25 cellular contexts compared by ENCODE assay signal in the genomic region with DNA sequence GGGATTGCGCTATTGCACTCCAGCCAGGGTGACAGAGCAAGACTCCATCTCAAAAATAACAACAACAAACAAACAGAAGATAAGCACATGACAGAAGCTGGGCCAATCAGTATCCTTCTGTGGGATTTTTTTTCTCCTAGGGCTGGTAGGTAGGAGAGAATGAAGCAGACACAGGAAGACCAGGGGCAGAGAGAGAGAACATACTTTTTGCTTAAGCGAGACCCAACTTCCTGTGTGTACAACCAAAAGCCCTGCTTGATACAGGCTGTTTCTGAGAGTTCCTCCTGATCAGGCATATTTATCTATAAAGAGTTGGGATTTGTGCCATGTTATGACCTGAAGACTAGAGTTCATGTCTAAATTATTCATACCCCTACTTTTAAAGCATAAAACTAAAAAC. TPM values are rescaled to one million over a fixed set of nuclear protein-coding genes. Genes with fewer than 3 reads are reported as not detected.
A peak's percentile ranks its signal among the peaks of the same experiment; 100 is the strongest.
DNase-seq lines count a peak whose midpoint lies in the region; ATAC-seq and TF ChIP-seq lines count a peak whose summit lies in the region.
"Had no signal": no experiment of that assay in that cellular context is flagged by ENCODE, and none has a peak within 500 bp of the region (broad histone marks: within the 10 kb centered on the region; RNA-seq: fewer than 3 reads in every experiment).

No MANE protein-coding gene starts in this region.

- H3K27me3 Mint-ChIP-seq in activated CD8-positive, alpha-beta T cell treated with anti-CD3 and anti-CD28 coated beads, Interleukin-2, amount 10 ng/mL, durations not matched to agents 7 days and 5 days (ENCODE audit: low read depth), result no peaks in the 10 kb centered on the region
- H3K27me3 Mint-ChIP-seq in activated CD8-positive, alpha-beta T cell treated with anti-CD3 and anti-CD28 coated beads for 36 hours, result no peaks in the 10 kb centered on the region
- no peaks in the 10 kb centered on the region for H3K27me3 Mint-ChIP-seq in activated naive CD8-positive, alpha-beta T cell treated with anti-CD3 and anti-CD28 coated beads, Interleukin-2, amount 10 ng/mL, durations not matched to agents 7 days and 5 days
- H3K27me3 Mint-ChIP-seq in activated naive CD8-positive, alpha-beta T cell treated with anti-CD3 and anti-CD28 coated beads, Interleukin-2, amount 50 U/mL, for 24 hours, result no peaks in the 10 kb centered on the region
- H3K27me3 Mint-ChIP-seq in naive thymus-derived CD4-positive, alpha-beta T cell, result no peaks in the 10 kb centered on the region

- no peaks in the 10 kb centered on the region for H3K27me3 ChIP-seq in naive thymus-derived CD4-positive, alpha-beta T cell (ENCODE audit: control insufficient read depth in 2 of 2, insufficient read depth in 2 of 2, low read length in 2 of 2)
- no peaks in the 10 kb centered on the region for H3K27me3 ChIP-seq in gastrocnemius medialis
- H3K27me3 ChIP-seq: BE2C, SJCRH30 had no signal

- in situ Hi-C loops in gastrocnemius medialis (cut with MboI; ENCODE audit: low sequenced_read_pairs in 4 of 4), result no loop called here

- H3K27ac Mint-ChIP-seq in activated CD8-positive, alpha-beta T cell treated with anti-CD3 and anti-CD28 coated beads, Interleukin-2, amount 10 ng/mL, durations not matched to agents 7 days and 5 days, result peak overlapping the region; percentile 37
- no peak overlapping the region for H3K27ac Mint-ChIP-seq in activated CD8-positive, alpha-beta T cell treated with anti-CD3 and anti-CD28 coated beads for 36 hours
- peak overlapping the region; percentile 23 for H3K27ac Mint-ChIP-seq in activated naive CD8-positive, alpha-beta T cell treated with anti-CD3 and anti-CD28 coated beads, Interleukin-2, amount 10 ng/mL, durations not matched to agents 7 days and 5 days
- no peak overlapping the region for H3K27ac Mint-ChIP-seq in activated naive CD8-positive, alpha-beta T cell treated with anti-CD3 and anti-CD28 coated beads, Interleukin-2, amount 50 U/mL, for 24 hours
- peak overlapping the region; percentile 45 to 87 (median 71) for H3K27ac Mint-ChIP-seq in naive thymus-derived CD4-positive, alpha-beta T cell
- H3K27ac Mint-ChIP-seq: CD14-positive monocyte, GM23338 had no signal

- POLR2A ChIA-PET in activated CD8-positive, alpha-beta T cell treated with anti-CD3 and anti-CD28 coated beads, Interleukin-2, amount 10 ng/mL, durations not matched to agents 7 days and 5 days (lab: Charles Lee), result no interaction called here
- POLR2A ChIA-PET in activated CD8-positive, alpha-beta T cell treated with anti-CD3 and anti-CD28 coated beads for 36 hours (lab: Charles Lee), result no interaction called here
- POLR2A ChIA-PET in activated naive CD8-positive, alpha-beta T cell treated with anti-CD3 and anti-CD28 coated beads, Interleukin-2, amount 10 ng/mL, durations not matched to agents 7 days and 5 days (lab: Charles Lee), result no interaction called here
- POLR2A ChIA-PET in naive thymus-derived CD4-positive, alpha-beta T cell (lab: Charles Lee), result interaction anchor here (2.2 kb wide), 1 partner anchor 14 kb away, joined by 8 read pairs; no protein-coding TSS in a partner anchor

- H3K36me3 Mint-ChIP-seq in activated CD8-positive, alpha-beta T cell treated with anti-CD3 and anti-CD28 coated beads, Interleukin-2, amount 10 ng/mL, durations not matched to agents 7 days and 5 days (ENCODE audit: low read depth), result no peaks in the 10 kb centered on the region
- H3K36me3 Mint-ChIP-seq in activated CD8-positive, alpha-beta T cell treated with anti-CD3 and anti-CD28 coated beads for 36 hours (ENCODE audit: low read depth), result no peaks in the 10 kb centered on the region
- H3K36me3 Mint-ChIP-seq in activated naive CD8-positive, alpha-beta T cell treated with anti-CD3 and anti-CD28 coated beads, Interleukin-2, amount 10 ng/mL, durations not matched to agents 7 days and 5 days, result no peaks in the 10 kb centered on the region
- no peaks in the 10 kb centered on the region for H3K36me3 Mint-ChIP-seq in activated naive CD8-positive, alpha-beta T cell treated with anti-CD3 and anti-CD28 coated beads, Interleukin-2, amount 50 U/mL, for 24 hours (ENCODE audit: low read depth)
- H3K36me3 Mint-ChIP-seq in naive thymus-derived CD4-positive, alpha-beta T cell, result peaks cover 0 to 3% (median 0%) of the 10 kb centered on the region in 5 donors
- H3K36me3 Mint-ChIP-seq: CD14-positive monocyte had no signal

- intact Hi-C loops in activated CD8-positive, alpha-beta T cell treated with anti-CD3 and anti-CD28 coated beads for 36 hours (cut with micrococcal nuclease), result no loop called here
- intact Hi-C loops in naive thymus-derived CD4-positive, alpha-beta T cell (cut with micrococcal nuclease), result no loop called here
- intact Hi-C loops in gastrocnemius medialis (cut with DNase I; ENCODE audit: low total_unique reads), result no loop called here

- CTCF ChIA-PET in activated CD8-positive, alpha-beta T cell treated with anti-CD3 and anti-CD28 coated beads, Interleukin-2, amount 10 ng/mL, durations not matched to agents 7 days and 5 days (lab: Charles Lee), result interaction anchor here (0.6 to 1.3 kb wide), 2 partner anchors 8 to 27 kb away, joined by 3 to 5 read pairs; no protein-coding TSS in a partner anchor
- CTCF ChIA-PET in activated CD8-positive, alpha-beta T cell treated with anti-CD3 and anti-CD28 coated beads for 36 hours (lab: Charles Lee), result interaction anchor here (4.0 kb wide), 1 partner anchor 8 kb away, joined by 35 read pairs; no protein-coding TSS in a partner anchor
- CTCF ChIA-PET in naive thymus-derived CD4-positive, alpha-beta T cell (lab: Charles Lee), result interaction anchor here (1.4 to 5.3 kb wide), 3 partner anchors 8 to 26 kb away, joined by 3 to 24 read pairs (median 8); no protein-coding TSS in a partner anchor

- no peak for DNase-seq in activated CD8-positive, alpha-beta T cell treated with anti-CD3 and anti-CD28 coated beads, Interleukin-2, amount 10 ng/mL, durations not matched to agents 7 days and 5 days
- DNase-seq in activated CD8-positive, alpha-beta T cell treated with anti-CD3 and anti-CD28 coated beads for 36 hours, result no peak
- no peak for DNase-seq in activated naive CD8-positive, alpha-beta T cell treated with anti-CD3 and anti-CD28 coated beads, Interleukin-2, amount 10 ng/mL, durations not matched to agents 7 days and 5 days
- DNase-seq in activated naive CD8-positive, alpha-beta T cell treated with anti-CD3 and anti-CD28 coated beads, Interleukin-2, amount 50 U/mL, for 24 hours, result no peak
- DNase-seq in naive thymus-derived CD4-positive, alpha-beta T cell, result peak in 6 of 9 donors; percentile 18 to 40 (median 36)
- no peak for DNase-seq in gastrocnemius medialis
- no peak for DNase-seq in hippocampal formation (lab: John Stamatoyannopoulos, UW)
- DNase-seq: 8988T, ACHN, BE2C, DMS53, H9, KBM-7, NCI-H1048, NCI-H1417, NCI-H1694, NCI-H2029 treated with DMSO at 0.1 percent for 48 hours, NCI-H446 treated with DMSO at 0.1 percent for 48 hours, PC-9, SJCRH30 had no signal

- peak; percentile 39 for ATAC-seq in activated CD8-positive, alpha-beta T cell treated with anti-CD3 and anti-CD28 coated beads, Interleukin-2, amount 10 ng/mL, durations not matched to agents 7 days and 5 days
- no peak for ATAC-seq in activated CD8-positive, alpha-beta T cell treated with anti-CD3 and anti-CD28 coated beads for 36 hours
- peak; percentile 84 for ATAC-seq in activated naive CD8-positive, alpha-beta T cell treated with anti-CD3 and anti-CD28 coated beads, Interleukin-2, amount 10 ng/mL, durations not matched to agents 7 days and 5 days (ENCODE audit: low read depth)
- no peak for ATAC-seq in activated naive CD8-positive, alpha-beta T cell treated with anti-CD3 and anti-CD28 coated beads, Interleukin-2, amount 50 U/mL, for 24 hours
- peak; percentile 41 for ATAC-seq in naive thymus-derived CD4-positive, alpha-beta T cell
- no peak for ATAC-seq in gastrocnemius medialis
- ATAC-seq: GM23338, HepG2, Right ventricle myocardium inferior had no signal

- H3K9me3 ChIP-seq in naive thymus-derived CD4-positive, alpha-beta T cell (ENCODE audit: control insufficient read depth in 2 of 3, low read length in 3 of 3), result peaks cover 0 to 6% (median 0%) of the 10 kb centered on the region in 3 experiments
- no peaks in the 10 kb centered on the region for H3K9me3 ChIP-seq in gastrocnemius medialis
- H3K9me3 ChIP-seq: BE2C had no signal

- H3K4me1 Mint-ChIP-seq in activated CD8-positive, alpha-beta T cell treated with anti-CD3 and anti-CD28 coated beads, Interleukin-2, amount 10 ng/mL, durations not matched to agents 7 days and 5 days (ENCODE audit: low read depth), result peaks cover 10% of the 10 kb centered on the region
- H3K4me1 Mint-ChIP-seq in activated CD8-positive, alpha-beta T cell treated with anti-CD3 and anti-CD28 coated beads for 36 hours (ENCODE audit: low read depth), result peaks cover 6% of the 10 kb centered on the region
- peaks cover 2% of the 10 kb centered on the region for H3K4me1 Mint-ChIP-seq in activated naive CD8-positive, alpha-beta T cell treated with anti-CD3 and anti-CD28 coated beads, Interleukin-2, amount 10 ng/mL, durations not matched to agents 7 days and 5 days
- peaks cover 5% of the 10 kb centered on the region for H3K4me1 Mint-ChIP-seq in activated naive CD8-positive, alpha-beta T cell treated with anti-CD3 and anti-CD28 coated beads, Interleukin-2, amount 50 U/mL, for 24 hours
- peaks cover 9 to 26% (median 18%) of the 10 kb centered on the region in 7 donors for H3K4me1 Mint-ChIP-seq in naive thymus-derived CD4-positive, alpha-beta T cell

- no peak for TF ChIP-seq CTCF in activated CD8-positive, alpha-beta T cell treated with anti-CD3 and anti-CD28 coated beads for 36 hours (IDR thresholded peaks at IDR 0.05)
- TF ChIP-seq CTCF in gastrocnemius medialis (IDR thresholded peaks at IDR 0.05 in 4 of 5, conservative IDR thresholded peaks at IDR 0.05 in 1 of 5), result no peak

- no peak overlapping the region for H3K4me3 Mint-ChIP-seq in activated CD8-positive, alpha-beta T cell treated with anti-CD3 and anti-CD28 coated beads, Interleukin-2, amount 10 ng/mL, durations not matched to agents 7 days and 5 days
- no peak overlapping the region for H3K4me3 Mint-ChIP-seq in activated CD8-positive, alpha-beta T cell treated with anti-CD3 and anti-CD28 coated beads for 36 hours
- no peak overlapping the region for H3K4me3 Mint-ChIP-seq in activated naive CD8-positive, alpha-beta T cell treated with anti-CD3 and anti-CD28 coated beads, Interleukin-2, amount 10 ng/mL, durations not matched to agents 7 days and 5 days
- no peak overlapping the region for H3K4me3 Mint-ChIP-seq in activated naive CD8-positive, alpha-beta T cell treated with anti-CD3 and anti-CD28 coated beads, Interleukin-2, amount 50 U/mL, for 24 hours
- H3K4me3 Mint-ChIP-seq in naive thymus-derived CD4-positive, alpha-beta T cell, result peak overlapping the region in 8 of 10 donors; percentile 12 to 53 (median 30)
- H3K4me3 Mint-ChIP-seq: CD14-positive monocyte, GM23338, H9 had no signal

- no peaks in the 10 kb centered on the region for H3K9me3 Mint-ChIP-seq in activated CD8-positive, alpha-beta T cell treated with anti-CD3 and anti-CD28 coated beads, Interleukin-2, amount 10 ng/mL, durations not matched to agents 7 days and 5 days (ENCODE audit: insufficient read depth)
- H3K9me3 Mint-ChIP-seq in activated CD8-positive, alpha-beta T cell treated with anti-CD3 and anti-CD28 coated beads for 36 hours, result peaks cover 4% of the 10 kb centered on the region
- no peaks in the 10 kb centered on the region for H3K9me3 Mint-ChIP-seq in activated naive CD8-positive, alpha-beta T cell treated with anti-CD3 and anti-CD28 coated beads, Interleukin-2, amount 10 ng/mL, durations not matched to agents 7 days and 5 days
- no peaks in the 10 kb centered on the region for H3K9me3 Mint-ChIP-seq in activated naive CD8-positive, alpha-beta T cell treated with anti-CD3 and anti-CD28 coated beads, Interleukin-2, amount 50 U/mL, for 24 hours
- peaks cover 0 to 16% (median 0%) of the 10 kb centered on the region in 11 donors for H3K9me3 Mint-ChIP-seq in naive thymus-derived CD4-positive, alpha-beta T cell
- H3K9me3 Mint-ChIP-seq: GM23338 had no signal

- no peak overlapping the region for H3K4me3 ChIP-seq in naive thymus-derived CD4-positive, alpha-beta T cell (ENCODE audit: low read length)
- H3K4me3 ChIP-seq in gastrocnemius medialis, result no peak overlapping the region
- H3K4me3 ChIP-seq: GM23338, PC-9, SJCRH30 had no signal

- peak overlapping the region; percentile 17 for H3K27ac ChIP-seq in naive thymus-derived CD4-positive, alpha-beta T cell (ENCODE audit: low read depth, low read length)
- H3K27ac ChIP-seq in gastrocnemius medialis, result no peak overlapping the region
- H3K27ac ChIP-seq: PC-9, SJCRH30 had no signal

- peaks cover 0 to 19% of the 10 kb centered on the region in 2 donors for H3K4me1 ChIP-seq in naive thymus-derived CD4-positive, alpha-beta T cell (ENCODE audit: control insufficient read depth in 2 of 2, insufficient read depth in 2 of 2, low read length in 2 of 2)
- no peaks in the 10 kb centered on the region for H3K4me1 ChIP-seq in gastrocnemius medialis
- H3K4me1 ChIP-seq: BE2C had no signal

- TF ChIP-seq POLR2A in gastrocnemius medialis (IDR thresholded peaks at IDR 0.05), result no peak

- H3K36me3 ChIP-seq in naive thymus-derived CD4-positive, alpha-beta T cell (ENCODE audit: control insufficient read depth in 2 of 3, insufficient read depth in 3 of 3, low read length in 3 of 3), result no peaks in the 10 kb centered on the region
- no peaks in the 10 kb centered on the region for H3K36me3 ChIP-seq in gastrocnemius medialis
- H3K36me3 ChIP-seq: BE2C, SJCRH30 had no signal

RNA-seq across cellular contexts. Expression of gene PLEKHB1, which starts 12.4 kb away (rescaled TPM):
- 10 to 100 TPM in 1 of 2 experiments, 1 to 10 TPM in 1; 10.0 to 11.6 TPM for total RNA-seq in activated CD8-positive, alpha-beta T cell treated with anti-CD3 and anti-CD28 coated beads, Interleukin-2, amount 10 ng/mL, durations not matched to agents 7 days and 5 days
- 10 to 100 TPM in 1 of 2 experiments, 1 to 10 TPM in 1; 8.6 to 11.8 TPM for total RNA-seq in activated CD8-positive, alpha-beta T cell treated with anti-CD3 and anti-CD28 coated beads for 36 hours
- total RNA-seq in activated naive CD8-positive, alpha-beta T cell treated with anti-CD3 and anti-CD28 coated beads, Interleukin-2, amount 10 ng/mL, durations not matched to agents 7 days and 5 days, result 10 to 100 TPM; 23.6 to 32.8 TPM
- 10 to 100 TPM in 4 of 5 experiments, 1 to 10 TPM in 1; 3.2 to 92.9 (median 67.7) TPM for total RNA-seq in naive thymus-derived CD4-positive, alpha-beta T cell
- 100 to 1,000 TPM; 157 to 172 TPM for polyA plus RNA-seq in naive thymus-derived CD4-positive, alpha-beta T cell
- total RNA-seq in gastrocnemius medialis, result 10 to 100 TPM in 1 of 4 donors, 1 to 10 TPM in 3; 4.2 to 10.4 (median 5.3) TPM
- total RNA-seq: RPMI7951 had no signal

RNA-seq across cellular contexts. Expression of gene FAM168A, which starts 36.1 kb away (rescaled TPM):
- total RNA-seq in activated CD8-positive, alpha-beta T cell treated with anti-CD3 and anti-CD28 coated beads, Interleukin-2, amount 10 ng/mL, durations not matched to agents 7 days and 5 days, result 10 to 100 TPM; 25.9 to 27.8 TPM
- 10 to 100 TPM; 13.0 to 14.2 TPM for total RNA-seq in activated CD8-positive, alpha-beta T cell treated with anti-CD3 and anti-CD28 coated beads for 36 hours
- 10 to 100 TPM; 27.3 to 31.0 TPM for total RNA-seq in activated naive CD8-positive, alpha-beta T cell treated with anti-CD3 and anti-CD28 coated beads, Interleukin-2, amount 10 ng/mL, durations not matched to agents 7 days and 5 days
- 10 to 100 TPM; 18.4 to 33.0 (median 25.2) TPM for total RNA-seq in naive thymus-derived CD4-positive, alpha-beta T cell
- polyA plus RNA-seq in naive thymus-derived CD4-positive, alpha-beta T cell, result 1 to 10 TPM; 3.3 to 3.7 TPM
- total RNA-seq in gastrocnemius medialis, result 10 to 100 TPM; 15.9 to 29.3 (median 21.4) TPM

Comparison
In these comparisons a context has a peak if more than half of its experiments do, and no peak if none do; other contexts are left out.
1. ATAC-seq: peak in activated CD8-positive, alpha-beta T cell treated with anti-CD3 and anti-CD28 coated beads, Interleukin-2, amount 10 ng/mL, durations not matched to agents 7 days and 5 days (single experiment), activated naive CD8-positive, alpha-beta T cell treated with anti-CD3 and anti-CD28 coated beads, Interleukin-2, amount 10 ng/mL, durations not matched to agents 7 days and 5 days (single experiment) and naive thymus-derived CD4-positive, alpha-beta T cell (single experiment); none in activated CD8-positive, alpha-beta T cell treated with anti-CD3 and anti-CD28 coated beads for 36 hours (single experiment), activated naive CD8-positive, alpha-beta T cell treated with anti-CD3 and anti-CD28 coated beads, Interleukin-2, amount 50 U/mL, for 24 hours (single experiment) and gastrocnemius medialis (0 of 2).
2. H3K27ac Mint-ChIP-seq: peak in activated CD8-positive, alpha-beta T cell treated with anti-CD3 and anti-CD28 coated beads, Interleukin-2, amount 10 ng/mL, durations not matched to agents 7 days and 5 days (single experiment), activated naive CD8-positive, alpha-beta T cell treated with anti-CD3 and anti-CD28 coated beads, Interleukin-2, amount 10 ng/mL, durations not matched to agents 7 days and 5 days (single experiment) and naive thymus-derived CD4-positive, alpha-beta T cell (9 of 9); none in activated CD8-positive, alpha-beta T cell treated with anti-CD3 and anti-CD28 coated beads for 36 hours (single experiment) and activated naive CD8-positive, alpha-beta T cell treated with anti-CD3 and anti-CD28 coated beads, Interleukin-2, amount 50 U/mL, for 24 hours (single experiment).
3. DNase-seq: peak in naive thymus-derived CD4-positive, alpha-beta T cell (6 of 9); none in activated CD8-positive, alpha-beta T cell treated with anti-CD3 and anti-CD28 coated beads, Interleukin-2, amount 10 ng/mL, durations not matched to agents 7 days and 5 days (single experiment), activated CD8-positive, alpha-beta T cell treated with anti-CD3 and anti-CD28 coated beads for 36 hours (single experiment), activated naive CD8-positive, alpha-beta T cell treated with anti-CD3 and anti-CD28 coated beads, Interleukin-2, amount 10 ng/mL, durations not matched to agents 7 days and 5 days (single experiment), activated naive CD8-positive, alpha-beta T cell treated with anti-CD3 and anti-CD28 coated beads, Interleukin-2, amount 50 U/mL, for 24 hours (single experiment), gastrocnemius medialis (0 of 2) and hippocampal formation (0 of 2).
4. H3K4me3 Mint-ChIP-seq: peak in naive thymus-derived CD4-positive, alpha-beta T cell (8 of 10); none in activated CD8-positive, alpha-beta T cell treated with anti-CD3 and anti-CD28 coated beads, Interleukin-2, amount 10 ng/mL, durations not matched to agents 7 days and 5 days (single experiment), activated CD8-positive, alpha-beta T cell treated with anti-CD3 and anti-CD28 coated beads for 36 hours (single experiment), activated naive CD8-positive, alpha-beta T cell treated with anti-CD3 and anti-CD28 coated beads, Interleukin-2, amount 10 ng/mL, durations not matched to agents 7 days and 5 days (single experiment) and activated naive CD8-positive, alpha-beta T cell treated with anti-CD3 and anti-CD28 coated beads, Interleukin-2, amount 50 U/mL, for 24 hours (single experiment).